ENCODE assay signal across 8 cellular contexts in genomic region chr4:4289055-4289454, GRCh38. TPM values are rescaled to one million over a fixed set of nuclear protein-coding genes. Genes with fewer than 3 reads are reported as not detected.
DNase-seq lines count a peak whose midpoint lies in the region; ATAC-seq and TF ChIP-seq lines count a peak whose summit lies in the region.

No MANE protein-coding gene starts in this region.

- H3K4me3 ChIP-seq in PC-3 (ENCODE audit: low read length) (peak overlapping the region; percentile 88), epithelial cell of proximal tubule (ENCODE audit: low read depth, low read length) (peak overlapping the region; percentile 90), ovary (peak overlapping the region; percentile 76)

- no peaks in the 10 kb centered on the region for H3F3A ChIP-seq in PC-3 (ENCODE audit: low read length, unreplicated experiment)

- no peak for TF ChIP-seq CTCF in PC-3 (conservative IDR thresholded peaks at IDR 0.05; ENCODE audit: low read depth, low read length)
- no peak for TF ChIP-seq CTCF in epithelial cell of proximal tubule (conservative IDR thresholded peaks at IDR 0.05; ENCODE audit: low read depth, low read length)
- TF ChIP-seq CTCF in ovary (IDR thresholded peaks at IDR 0.05) = no peak

- intact Hi-C loops in PC-3 (cut with micrococcal nuclease) (no loop called here), ovary (cut with DNase I) (no loop called here)

- CTCF ChIA-PET in PC-3 (lab: Charles Lee) = no interaction called here

- 0 out of 2 replicates have a peak, but pooled peaks cover 9% of the 10 kb centered on the region for H4K20me1 ChIP-seq in PC-3 (ENCODE audit: low read length)

- TF ChIP-seq POLR2A in ovary (IDR thresholded peaks at IDR 0.05) = no peak

- POLR2A ChIA-PET in PC-3 (lab: Charles Lee; ENCODE audit: unreplicated experiment) = no interaction called here

- H3K36me3 ChIP-seq in PC-3 (ENCODE audit: low read depth, low read length) (peaks cover 23% of the 10 kb centered on the region; the same call in 1 of the 2 replicates), ovary (no peaks in the 10 kb centered on the region)

- no peak for ATAC-seq in PC-3
- no peak for ATAC-seq in GM21619 (IDR thresholded peaks at IDR 0.05; ENCODE audit: unreplicated experiment)

- no peak for TF ChIP-seq EP300 in ovary (IDR thresholded peaks at IDR 0.05)

- H3K9ac ChIP-seq in PC-3 (ENCODE audit: low read length) = peak overlapping the region; percentile 95

- H3K9me3 ChIP-seq in PC-3 (ENCODE audit: low read length) (no peaks in the 10 kb centered on the region), ovary (no peaks in the 10 kb centered on the region)

- 16 to 23% (median 16%) methylated on average over 3 of the region's 3 CpGs for WGBS in ovary, 3 donors

- DNase-seq in EL (peak; percentile 4), PC-3 (no peak), epithelial cell of proximal tubule (ENCODE audit: low read depth) (no peak), ovary (no peak), nucleus accumbens (lab: John Stamatoyannopoulos, UW) (no peak), iPS-NIHi7 (ENCODE audit: extremely low spot score) (no peak), activated gamma-delta T cell (lab: John Stamatoyannopoulos, UW) (no peak)

- H2AFZ ChIP-seq in PC-3 (ENCODE audit: low read length) = no peak overlapping the region

- peaks cover 93% of the 10 kb centered on the region for H3K79me2 ChIP-seq in PC-3 (ENCODE audit: low read length)

- no TSS peak for BruUV-seq in PC-3 (replicated peaks; lab: Mats Ljungman, UMichigan)

- H3K27ac ChIP-seq in PC-3 (ENCODE audit: low read length) (no peak overlapping the region), ovary (no peak overlapping the region)

- H3K4me1 ChIP-seq in PC-3 (ENCODE audit: insufficient read depth, low read length) (peaks cover 25% of the 10 kb centered on the region), ovary (ENCODE audit: insufficient read depth) (peaks cover 15% of the 10 kb centered on the region)

- no peaks in the 10 kb centered on the region for H3K9me2 ChIP-seq in PC-3 (replicated peaks; ENCODE audit: low read length)

- H3K27me3 ChIP-seq in PC-3 (ENCODE audit: low read length) (no peaks in the 10 kb centered on the region), ovary (no peaks in the 10 kb centered on the region)

- H3K4me2 ChIP-seq in PC-3 (ENCODE audit: low read length) = peak overlapping the region; percentile 98

RNA-seq across cellular contexts. Expression of gene LYAR, which starts 0.9 kb away (rescaled TPM):
- total RNA-seq in PC-3 (2014; rRNA removed) (37.5 and 41.3 TPM in 2 replicates), epithelial cell of proximal tubule (35.1 and 51.6 TPM in 2 replicates), ovary (10 to 100 TPM in 6 of 7 donors, 1 to 10 TPM in 1; 9.9 to 17.1 (median 13.1) TPM)
- 10 to 100 TPM; 11.6 to 21.8 TPM for polyA plus RNA-seq in ovary

RNA-seq across cellular contexts. Expression of gene ZBTB49, which starts 1.0 kb away (rescaled TPM):
- total RNA-seq in PC-3 (2014; rRNA removed) (1.1 and 3.2 TPM in 2 replicates), epithelial cell of proximal tubule (1.2 and 3.6 TPM in 2 replicates), ovary (10 to 100 TPM in 3 of 7 donors, 1 to 10 TPM in 4; 5.5 to 13.4 (median 9.6) TPM)
- polyA plus RNA-seq in ovary = 1 to 10 TPM; 5.7 to 6.0 TPM

RNA-seq across cellular contexts. Expression of gene TMEM128, which starts 41.0 kb away (rescaled TPM):
- total RNA-seq in PC-3 (2014; rRNA removed) (4.7 and 10.1 TPM in 2 replicates), epithelial cell of proximal tubule (20.8 and 32.8 TPM in 2 replicates), ovary (10 to 100 TPM; 19.0 to 33.8 (median 27.4) TPM)
- 10 to 100 TPM; 28.0 to 41.7 TPM for polyA plus RNA-seq in ovary
